1 cellular context compared by ENCODE assay signal in genomic region chr17:37737081-37737480, GRCh38.
TF ChIP-seq lines count a peak whose summit lies in the region.

No MANE protein-coding gene starts in this region.

TF ChIP-seq in IMR-90, 13 proteins besides CTCF, POLR2A, EP300 and RAD21:
- no peak for TF ChIP-seq RFX5 (IDR thresholded peaks at IDR 0.05; ENCODE audit: low read depth, low read length)
- no peak for TF ChIP-seq CHD1 (IDR thresholded peaks at IDR 0.05; ENCODE audit: low read depth, low read length)
- no peak for TF ChIP-seq BHLHE40 (IDR thresholded peaks at IDR 0.05; ENCODE audit: low read depth, low read length)
- no peak for TF ChIP-seq CEBPB (IDR thresholded peaks at IDR 0.05; ENCODE audit: low read depth, low read length)
- TF ChIP-seq SMC3 (IDR thresholded peaks at IDR 0.05; ENCODE audit: low read depth, low read length) = no peak
- TF ChIP-seq FOS (IDR thresholded peaks at IDR 0.05; ENCODE audit: low read depth, low read length) = no peak
- TF ChIP-seq ELK1 (IDR thresholded peaks at IDR 0.05; ENCODE audit: borderline replicate concordance, low read depth, low read length) = no peak
- no peak for TF ChIP-seq MAZ (IDR thresholded peaks at IDR 0.05; ENCODE audit: borderline replicate concordance, low read depth, low read length)
- no peak for TF ChIP-seq MAFK (IDR thresholded peaks at IDR 0.05; ENCODE audit: low read depth, low read length)
- TF ChIP-seq NFE2L2 (IDR thresholded peaks at IDR 0.05; ENCODE audit: low read depth, low read length) = no peak
- no peak for TF ChIP-seq RCOR1 (IDR thresholded peaks at IDR 0.05; ENCODE audit: insufficient replicate concordance, low read length)
